In genomic region chr1:9183441-9183840, GRCh38 we compare ENCODE assay signal across 10 cellular contexts. TPM values are rescaled to one million over a fixed set of nuclear protein-coding genes. Genes with fewer than 3 reads are reported as not detected.
DNase-seq lines count a peak whose midpoint lies in the region; ATAC-seq, FAIRE-seq and TF ChIP-seq lines count a peak whose summit lies in the region.
"Had no signal": no experiment of that assay in that cellular context is flagged by ENCODE, and none has a peak within 500 bp of the region (broad histone marks: within the 10 kb centered on the region; RNA-seq: fewer than 3 reads in every experiment).

No MANE protein-coding gene starts in this region.

- H3K9me3 ChIP-seq in heart right ventricle (no peaks in the 10 kb centered on the region), muscle layer of duodenum (ENCODE audit: control insufficient read depth in 1 of 2, low read length in 2 of 2) (no peaks in the 10 kb centered on the region), vagina (no peaks in the 10 kb centered on the region)

- H3K4me1 ChIP-seq in heart right ventricle (peaks cover 5 to 47% (median 27%) of the 10 kb centered on the region in 9 donors), muscle layer of duodenum (ENCODE audit: control insufficient read depth in 1 of 2, insufficient read depth in 2 of 2, low read length in 2 of 2) (peaks cover 13 to 25% of the 10 kb centered on the region in 2 donors), vagina (peaks cover 30% of the 10 kb centered on the region)

- intact Hi-C loops in heart right ventricle (cut with DNase I), result no loop called here
- intact Hi-C loops in left ventricle myocardium superior (cut with micrococcal nuclease), result no loop called here
- intact Hi-C loops in vagina (cut with DNase I), result no loop called here

- H3K27me3 ChIP-seq in heart right ventricle (peaks cover 0 to 25% (median 10%) of the 10 kb centered on the region in 7 donors), muscle layer of duodenum (ENCODE audit: low read depth, low read length) (no peaks in the 10 kb centered on the region), vagina (no peaks in the 10 kb centered on the region)

- TF ChIP-seq CTCF in heart right ventricle (IDR thresholded peaks at IDR 0.05) (no peak), chondrocyte (IDR thresholded peaks at IDR 0.05) (no peak), vagina (IDR thresholded peaks at IDR 0.05) (no peak)

- H3K27ac ChIP-seq in heart right ventricle (peak overlapping the region in 4 of 10 donors; percentile 77 to 91 (median 84)), muscle layer of duodenum (ENCODE audit: low read length) (no peak overlapping the region), vagina (peak overlapping the region; percentile 74), caudate nucleus (ENCODE audit: low read depth, low read length) (no peak overlapping the region)

- peaks cover 7% of the 10 kb centered on the region for H3K36me3 Mint-ChIP-seq in chondrocyte (ENCODE audit: low read depth)

- no peak for ATAC-seq in heart right ventricle
- no peak for ATAC-seq in left ventricle myocardium superior

- peaks cover 0 to 12% (median 0%) of the 10 kb centered on the region in 9 donors for H3K36me3 ChIP-seq in heart right ventricle
- H3K36me3 ChIP-seq in muscle layer of duodenum (ENCODE audit: control insufficient read depth in 1 of 2, insufficient read depth in 2 of 2, low read length in 2 of 2), result no peaks in the 10 kb centered on the region
- H3K36me3 ChIP-seq in vagina, result no peaks in the 10 kb centered on the region

- DNase-seq in heart right ventricle, result no peak
- no peak for DNase-seq in left ventricle myocardium superior
- DNase-seq in chondrocyte (ENCODE audit: low spot score), result no peak
- DNase-seq in vagina (ENCODE audit: extremely low spot score in 2 of 2), result no peak
- DNase-seq in H54 (ENCODE audit: insufficient read length, low spot score), result no peak
- no peak for DNase-seq in caudate nucleus (lab: John Stamatoyannopoulos, UW)
- DNase-seq in HT-29 (ENCODE audit: low spot score), result no peak
- DNase-seq: kidney glomerular epithelial cell, NCI-H2081 had no signal

- H3K27ac Mint-ChIP-seq in chondrocyte (ENCODE audit: unreplicated experiment), result no peak overlapping the region

- WGBS in heart right ventricle, 2 donors, result 32 to 34% methylated on average over 23 to 24 of the region's 24 CpGs

- no peaks in the 10 kb centered on the region for H3K27me3 Mint-ChIP-seq in chondrocyte (ENCODE audit: low read depth)

- peaks cover 30% of the 10 kb centered on the region for H3K4me1 Mint-ChIP-seq in chondrocyte (ENCODE audit: low read depth)

- no peak for FAIRE-seq in H54 (lab: Jason Lieb, UNC)

- no peak for TF ChIP-seq POLR2A in vagina (IDR thresholded peaks at IDR 0.05)
- no peak for TF ChIP-seq POLR2A in H54 (IDR thresholded peaks at IDR 0.05; ENCODE audit: low read depth, low read length)

- H3K9me3 Mint-ChIP-seq in chondrocyte (ENCODE audit: low read depth), result no peaks in the 10 kb centered on the region

- H3K4me3 Mint-ChIP-seq in chondrocyte (ENCODE audit: unreplicated experiment), result peak overlapping the region; percentile 66

- H3K4me3 ChIP-seq in heart right ventricle, result peak overlapping the region; percentile 65 to 86 (median 74)
- peak overlapping the region; percentile 89 to 94 for H3K4me3 ChIP-seq in muscle layer of duodenum (ENCODE audit: low read depth in 1 of 2, low read length in 2 of 2)
- H3K4me3 ChIP-seq in vagina, result peak overlapping the region; percentile 71 to 72

RNA-seq across cellular contexts. Expression of gene H6PD, which starts 51.1 kb away (rescaled TPM):
- total RNA-seq in heart right ventricle, result 10 to 100 TPM; 22.3 to 45.0 (median 29.3) TPM
- 10 to 100 TPM in 1 of 2 donors, 1 to 10 TPM in 1; 5.7 to 17.1 TPM for polyA plus RNA-seq in heart right ventricle
- total RNA-seq in left ventricle myocardium superior, result 20.3 TPM
- total RNA-seq in chondrocyte, result 37.0 to 41.4 TPM (median 38.9 TPM) in 3 replicates
- total RNA-seq in vagina, result 65.1 TPM
- total RNA-seq in HT-29 (2014; rRNA removed; shearing (Covaris generic)), result 7.6 and 10.0 TPM in 2 replicates

RNA-seq across cellular contexts. Expression of gene GPR157, which starts 54.5 kb away (rescaled TPM):
- total RNA-seq in heart right ventricle (10 to 100 TPM; 24.4 to 69.1 (median 40.9) TPM), left ventricle myocardium superior (42.2 TPM), chondrocyte (1.9 to 8.2 TPM (median 6.9 TPM) in 3 replicates), vagina (19.4 TPM)
- 1 to 10 TPM; 5.1 to 9.3 TPM for polyA plus RNA-seq in heart right ventricle
- total RNA-seq in HT-29 (2014; rRNA removed; shearing (Covaris generic)), result 4.4 and 4.6 TPM in 2 replicates
